ENCODE assay signal across 14 cellular contexts in genomic region chr1:225857256-225857655, GRCh38.
"Had no signal": no experiment of that assay in that cellular context is flagged by ENCODE, and none has a peak within 500 bp of the region (broad histone marks: within the 10 kb centered on the region; RNA-seq: fewer than 3 reads in every experiment).

No MANE protein-coding gene starts in this region.

- H3K27me3 ChIP-seq: colonic mucosa, esophagus muscularis mucosa, thyroid gland, uterus had no signal

- DNase-seq: activated CD4-positive, alpha-beta T cell treated with anti-CD3 and anti-CD28 coated beads, Interleukin-2, amount 10 ng/mL, durations not matched to agents 24 days and 14 days; activated CD4-positive, CD25-positive, alpha-beta regulatory T cell; activated CD8-positive, alpha-beta T cell treated with anti-CD3 and anti-CD28 coated beads, Interleukin-2, amount 10 ng/mL, durations not matched to agents 7 days and 5 days; activated naive CD4-positive, alpha-beta T cell; colonic mucosa; kidney glomerular epithelial cell; nephron progenitor cell; occipital lobe; stimulated activated CD4-positive, alpha-beta T cell treated with anti-CD3 and anti-CD28 coated beads, Interleukin-1b, Interleukin-23, amount 100 ng/mL, for 48 hours; stimulated activated naive CD8-positive, alpha-beta T cell treated with anti-CD3 and anti-CD28 coated beads, Interleukin-15, amount 100 ng/mL, for 72 hours; T-helper 2 cell; thyroid gland; uterus had no signal

- H3K9me3 ChIP-seq: colonic mucosa, esophagus muscularis mucosa, thyroid gland, uterus had no signal

- H3K36me3 ChIP-seq: uterus had no signal

- H3K4me3 ChIP-seq: colonic mucosa, esophagus muscularis mucosa, thyroid gland, uterus had no signal

- H3K4me1 ChIP-seq: colonic mucosa, thyroid gland, uterus had no signal

- H3K27ac ChIP-seq: colonic mucosa, esophagus muscularis mucosa, thyroid gland, uterus had no signal
